ENCODE assay signal across 2 cellular contexts in genomic region chr1:33143698-33144097, GRCh38.
A peak's percentile ranks its signal among the peaks of the same experiment; 100 is the strongest.
TF ChIP-seq lines count a peak whose summit lies in the region.

No MANE protein-coding gene starts in this region.

TF ChIP-seq in IMR-90, 13 proteins besides CTCF, POLR2A, EP300 and RAD21:
- TF ChIP-seq, protein P1, sequence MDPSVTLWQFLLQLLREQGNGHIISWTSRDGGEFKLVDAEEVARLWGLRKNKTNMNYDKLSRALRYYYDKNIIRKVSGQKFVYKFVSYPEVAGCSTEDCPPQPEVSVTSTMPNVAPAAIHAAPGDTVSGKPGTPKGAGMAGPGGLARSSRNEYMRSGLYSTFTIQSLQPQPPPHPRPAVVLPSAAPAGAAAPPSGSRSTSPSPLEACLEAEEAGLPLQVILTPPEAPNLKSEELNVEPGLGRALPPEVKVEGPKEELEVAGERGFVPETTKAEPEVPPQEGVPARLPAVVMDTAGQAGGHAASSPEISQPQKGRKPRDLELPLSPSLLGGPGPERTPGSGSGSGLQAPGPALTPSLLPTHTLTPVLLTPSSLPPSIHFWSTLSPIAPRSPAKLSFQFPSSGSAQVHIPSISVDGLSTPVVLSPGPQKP (IDR thresholded peaks at IDR 0.05; ENCODE audit: borderline replicate concordance, low read depth, low read length) = no peak
- TF ChIP-seq MAZ (IDR thresholded peaks at IDR 0.05; ENCODE audit: borderline replicate concordance, low read depth, low read length) (peak; percentile 67), SMC3 (IDR thresholded peaks at IDR 0.05; ENCODE audit: low read depth, low read length) (no peak), FOS (IDR thresholded peaks at IDR 0.05; ENCODE audit: low read depth, low read length) (peak; percentile 76), CEBPB (IDR thresholded peaks at IDR 0.05; ENCODE audit: low read depth, low read length) (peak; percentile 87), BHLHE40 (IDR thresholded peaks at IDR 0.05; ENCODE audit: low read depth, low read length) (peak; percentile 29; the same call in 1 of the 2 replicates), RFX5 (IDR thresholded peaks at IDR 0.05; ENCODE audit: low read depth, low read length) (no peak), CHD1 (IDR thresholded peaks at IDR 0.05; ENCODE audit: low read depth, low read length) (no peak), MAFK (IDR thresholded peaks at IDR 0.05; ENCODE audit: low read depth, low read length) (no peak), MXI1 (IDR thresholded peaks at IDR 0.05; ENCODE audit: borderline replicate concordance, low read depth, low read length) (peak; percentile 95), RCOR1 (IDR thresholded peaks at IDR 0.05; ENCODE audit: insufficient replicate concordance, low read length) (no peak), NFE2L2 (IDR thresholded peaks at IDR 0.05; ENCODE audit: low read depth, low read length) (no peak)
- TF ChIP-seq, protein P2, sequence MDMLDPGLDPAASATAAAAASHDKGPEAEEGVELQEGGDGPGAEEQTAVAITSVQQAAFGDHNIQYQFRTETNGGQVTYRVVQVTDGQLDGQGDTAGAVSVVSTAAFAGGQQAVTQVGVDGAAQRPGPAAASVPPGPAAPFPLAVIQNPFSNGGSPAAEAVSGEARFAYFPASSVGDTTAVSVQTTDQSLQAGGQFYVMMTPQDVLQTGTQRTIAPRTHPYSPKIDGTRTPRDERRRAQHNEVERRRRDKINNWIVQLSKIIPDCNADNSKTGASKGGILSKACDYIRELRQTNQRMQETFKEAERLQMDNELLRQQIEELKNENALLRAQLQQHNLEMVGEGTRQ (IDR thresholded peaks at IDR 0.05; ENCODE audit: low read depth, low read length) = peak; percentile 48; the same call in 1 of the 2 replicates

TF ChIP-seq in K562, 482 proteins besides CTCF, POLR2A, EP300 and RAD21:
- TF ChIP-seq ZNF197 (CRISPR knock-in tag; IDR thresholded peaks at IDR 0.05; ENCODE audit: low read depth) = no peak
- TF ChIP-seq, protein P3, sequence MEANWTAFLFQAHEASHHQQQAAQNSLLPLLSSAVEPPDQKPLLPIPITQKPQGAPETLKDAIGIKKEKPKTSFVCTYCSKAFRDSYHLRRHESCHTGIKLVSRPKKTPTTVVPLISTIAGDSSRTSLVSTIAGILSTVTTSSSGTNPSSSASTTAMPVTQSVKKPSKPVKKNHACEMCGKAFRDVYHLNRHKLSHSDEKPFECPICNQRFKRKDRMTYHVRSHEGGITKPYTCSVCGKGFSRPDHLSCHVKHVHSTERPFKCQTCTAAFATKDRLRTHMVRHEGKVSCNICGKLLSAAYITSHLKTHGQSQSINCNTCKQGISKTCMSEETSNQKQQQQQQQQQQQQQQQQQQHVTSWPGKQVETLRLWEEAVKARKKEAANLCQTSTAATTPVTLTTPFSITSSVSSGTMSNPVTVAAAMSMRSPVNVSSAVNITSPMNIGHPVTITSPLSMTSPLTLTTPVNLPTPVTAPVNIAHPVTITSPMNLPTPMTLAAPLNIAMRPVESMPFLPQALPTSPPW (CRISPR knock-in tag; IDR thresholded peaks at IDR 0.05) = peak; percentile 17; the same call in 1 of the 2 replicates
